In genomic region chr6:26170951-26171841, GRCh38 we compare ENCODE assay signal across 8 cellular contexts.
DNase-seq lines count a peak whose midpoint lies in the region; ATAC-seq, FAIRE-seq and TF ChIP-seq lines count a peak whose summit lies in the region.

No MANE protein-coding gene starts in this region.

- FAIRE-seq in H54 (lab: Jason Lieb, UNC) = peak; percentile 27

- H3K27me3 ChIP-seq in BE2C (no peaks in the 10 kb centered on the region), kidney epithelial cell (ENCODE audit: control insufficient read depth, insufficient read depth, low read length) (no peaks in the 10 kb centered on the region)

- no peak for TF ChIP-seq CTCF in BE2C (IDR thresholded peaks at IDR 0.05; ENCODE audit: low read depth, low read length)
- TF ChIP-seq CTCF in kidney epithelial cell (IDR thresholded peaks at IDR 0.05; ENCODE audit: insufficient read depth, low read length, poor library complexity, severe bottlenecking) = no peak
- no peak for TF ChIP-seq CTCF in type B pancreatic cell (conservative IDR thresholded peaks at IDR 0.05)

- H3K4me3 ChIP-seq in BE2C (ENCODE audit: low read depth, low read length) = peak overlapping the region; percentile 86
- peak overlapping the region; percentile 41 for H3K4me3 ChIP-seq in kidney epithelial cell (ENCODE audit: low read depth, low read length)

- H3K9me3 ChIP-seq in BE2C = no peaks in the 10 kb centered on the region

- DNase-seq in BE2C (no peak), H54 (ENCODE audit: insufficient read length, low spot score) (no peak), kidney epithelial cell (ENCODE audit: low read depth) (no peak), type B pancreatic cell (ENCODE audit: extremely low spot score, unreplicated experiment) (no peak), KG1 (lab: John Stamatoyannopoulos, UW) (no peak)
- no peak for DNase-seq in activated T-helper 2 cell treated with anti-CD3 and anti-CD28 coated beads, Interferon-gamma antibody, Interleukin-2, Interleukin-4, amounts not matched to agents 10 μg/mL and 5 μg/mL and 100 μg/mL, durations not matched to agents 14 hours and 24 hours and 36 hours (ENCODE audit: low spot score)

- no peaks in the 10 kb centered on the region for H3K27me3 Mint-ChIP-seq in activated T-helper 2 cell treated with anti-CD3 and anti-CD28 coated beads, Interferon-gamma antibody, Interleukin-2, Interleukin-4, amounts not matched to agents 10 μg/mL and 5 μg/mL and 100 μg/mL, durations not matched to agents 14 hours and 24 hours and 36 hours (ENCODE audit: low read depth)
- no peaks in the 10 kb centered on the region for H3K27me3 Mint-ChIP-seq in type B pancreatic cell

- no peaks in the 10 kb centered on the region for H3K36me3 ChIP-seq in BE2C
- H3K36me3 ChIP-seq in kidney epithelial cell (ENCODE audit: control insufficient read depth, insufficient read depth, low read length) = no peaks in the 10 kb centered on the region

- intact Hi-C loops in activated T-helper 2 cell treated with anti-CD3 and anti-CD28 coated beads, Interferon-gamma antibody, Interleukin-2, Interleukin-4, amounts not matched to agents 10 μg/mL and 5 μg/mL and 100 μg/mL, durations not matched to agents 14 hours and 24 hours and 36 hours (cut with micrococcal nuclease) = loop anchor here (1.0 to 10.0 kb wide), 3 partner anchors 13 to 366 kb away; partner anchors contain the start of gene HMGN4

- no peak for TF ChIP-seq POLR2A in H54 (IDR thresholded peaks at IDR 0.05; ENCODE audit: low read depth, low read length)

- H3K9me3 Mint-ChIP-seq in activated T-helper 2 cell treated with anti-CD3 and anti-CD28 coated beads, Interferon-gamma antibody, Interleukin-2, Interleukin-4, amounts not matched to agents 10 μg/mL and 5 μg/mL and 100 μg/mL, durations not matched to agents 14 hours and 24 hours and 36 hours = no peaks in the 10 kb centered on the region
- no peaks in the 10 kb centered on the region for H3K9me3 Mint-ChIP-seq in type B pancreatic cell

- H3K4me3 Mint-ChIP-seq in activated T-helper 2 cell treated with anti-CD3 and anti-CD28 coated beads, Interferon-gamma antibody, Interleukin-2, Interleukin-4, amounts not matched to agents 10 μg/mL and 5 μg/mL and 100 μg/mL, durations not matched to agents 14 hours and 24 hours and 36 hours (ENCODE audit: low read depth) = peak overlapping the region; percentile 83
- peak overlapping the region; percentile 93 for H3K4me3 Mint-ChIP-seq in type B pancreatic cell

- H3K4me1 ChIP-seq in BE2C = no peaks in the 10 kb centered on the region

- peak overlapping the region; percentile 93 for H3K27ac Mint-ChIP-seq in activated T-helper 2 cell treated with anti-CD3 and anti-CD28 coated beads, Interferon-gamma antibody, Interleukin-2, Interleukin-4, amounts not matched to agents 10 μg/mL and 5 μg/mL and 100 μg/mL, durations not matched to agents 14 hours and 24 hours and 36 hours
- peak overlapping the region; percentile 95 for H3K27ac Mint-ChIP-seq in type B pancreatic cell

- ATAC-seq in GM21447 (IDR thresholded peaks at IDR 0.05; ENCODE audit: unreplicated experiment) = no peak
- ATAC-seq in HG03378 (IDR thresholded peaks at IDR 0.05; ENCODE audit: unreplicated experiment) = no peak

- peaks cover 51% of the 10 kb centered on the region for H3K4me1 Mint-ChIP-seq in activated T-helper 2 cell treated with anti-CD3 and anti-CD28 coated beads, Interferon-gamma antibody, Interleukin-2, Interleukin-4, amounts not matched to agents 10 μg/mL and 5 μg/mL and 100 μg/mL, durations not matched to agents 14 hours and 24 hours and 36 hours (ENCODE audit: low read depth)
- H3K4me1 Mint-ChIP-seq in type B pancreatic cell (ENCODE audit: unreplicated experiment) = peaks cover 22% of the 10 kb centered on the region

- peaks cover 8% of the 10 kb centered on the region for H3K36me3 Mint-ChIP-seq in activated T-helper 2 cell treated with anti-CD3 and anti-CD28 coated beads, Interferon-gamma antibody, Interleukin-2, Interleukin-4, amounts not matched to agents 10 μg/mL and 5 μg/mL and 100 μg/mL, durations not matched to agents 14 hours and 24 hours and 36 hours (ENCODE audit: low read depth)
- no peaks in the 10 kb centered on the region for H3K36me3 Mint-ChIP-seq in type B pancreatic cell
